In the genomic region with DNA sequence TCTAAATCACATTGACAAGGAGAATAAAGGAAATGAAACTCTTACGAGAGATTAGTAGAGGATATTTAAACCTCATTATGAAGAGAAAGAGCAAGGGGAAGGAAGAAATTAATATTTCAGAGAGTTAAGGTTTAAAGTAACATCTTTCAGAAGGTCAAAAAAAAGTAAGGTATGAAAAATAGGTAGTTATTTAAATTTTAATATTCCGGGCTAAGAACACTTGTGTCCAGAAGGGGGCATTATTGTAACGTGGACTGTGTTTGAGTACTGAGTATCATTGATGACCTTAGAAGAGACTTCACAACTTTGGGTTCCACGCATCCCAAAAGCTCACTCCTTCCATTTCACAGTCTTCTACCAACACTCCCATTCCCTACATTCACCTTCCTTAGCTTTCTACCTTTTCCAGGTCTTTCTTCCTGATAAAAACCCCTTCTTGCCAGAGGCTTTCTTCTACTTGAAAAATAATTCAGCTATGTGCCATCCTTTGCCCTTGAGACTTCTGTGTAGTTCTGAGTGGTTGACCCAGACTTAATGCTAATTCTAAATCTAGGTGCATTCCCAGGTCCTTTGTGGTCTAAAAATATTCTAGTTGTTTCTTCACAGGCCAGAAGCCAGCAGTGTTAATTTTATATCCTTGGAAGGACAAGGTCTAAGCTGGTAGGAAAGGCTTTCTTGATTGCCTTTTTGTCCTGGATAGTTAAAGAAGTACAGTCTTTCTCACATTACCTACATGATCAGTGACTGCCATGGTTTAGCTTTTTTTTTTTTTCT, we compare ENCODE assay signal across 8 cellular contexts. TPM values are rescaled to one million over a fixed set of nuclear protein-coding genes. Genes with fewer than 3 reads are reported as not detected.
DNase-seq lines count a peak whose midpoint lies in the region; ATAC-seq, FAIRE-seq and TF ChIP-seq lines count a peak whose summit lies in the region.

No MANE protein-coding gene starts in this region.

- POLR2A ChIA-PET in Caco-2 (lab: Charles Lee) = interaction anchor here (1.1 kb wide), 1 partner anchor 17 kb away, joined by 4 read pairs; a partner anchor contains a TSS
- POLR2A ChIA-PET in HEK293 (lab: Yijun Ruan, JAX) = interaction anchor here (0.6 to 1.6 kb wide), 3 partner anchors 201 to 399 kb away, joined by 3 to 7 read pairs (median 6); a partner anchor contains a TSS

- H3K4me3 ChIP-seq in Caco-2 (ENCODE audit: low read depth, low read length) (no peak overlapping the region), HEK293 (ENCODE audit: low read depth, low read length) (no peak overlapping the region), SJCRH30 (no peak overlapping the region), smooth muscle cell (no peak overlapping the region)

- FAIRE-seq in frontal cortex (lab: Jason Lieb, UNC) = peak; percentile 47

- H3K27me3 ChIP-seq in Caco-2 (replicated peaks; ENCODE audit: control insufficient read depth, insufficient read depth, low read length) = no peaks in the 10 kb centered on the region
- no peaks in the 10 kb centered on the region for H3K27me3 ChIP-seq in SJCRH30
- no peaks in the 10 kb centered on the region for H3K27me3 ChIP-seq in smooth muscle cell (ENCODE audit: low read depth)

- no peak overlapping the region for H2AFZ ChIP-seq in smooth muscle cell (ENCODE audit: low read depth)

- H3K4me1 ChIP-seq in Caco-2 = no peaks in the 10 kb centered on the region; the same call in 1 of the 2 replicates
- H3K4me1 ChIP-seq in HEK293 (ENCODE audit: control insufficient read depth, insufficient read depth, low read length) = peaks cover 5% of the 10 kb centered on the region
- peaks cover 4% of the 10 kb centered on the region for H3K4me1 ChIP-seq in SJCRH30
- H3K4me1 ChIP-seq in smooth muscle cell (ENCODE audit: low read depth) = no peaks in the 10 kb centered on the region

- H3K36me3 Mint-ChIP-seq in Caco-2 (ENCODE audit: insufficient read depth, unreplicated experiment) = no peaks in the 10 kb centered on the region

- H3K4me2 ChIP-seq in smooth muscle cell = no peak overlapping the region

- no peaks in the 10 kb centered on the region for H3K4me1 Mint-ChIP-seq in Caco-2 (ENCODE audit: low read depth, unreplicated experiment)

- intact Hi-C loops in Caco-2 (cut with micrococcal nuclease; ENCODE audit: unreplicated experiment) = loop anchor here (2.0 to 10.0 kb wide), 2 partner anchors 105 to 761 kb away; no protein-coding TSS in a partner anchor

- no peaks in the 10 kb centered on the region for H3F3A ChIP-seq in smooth muscle cell (ENCODE audit: low read depth)

- no TSS peak for BruUV-seq in Caco-2 (replicated peaks; lab: Mats Ljungman, UMichigan)

- H3K36me3 ChIP-seq in Caco-2 (ENCODE audit: control insufficient read depth, insufficient read depth, low read length) (peaks cover 1% of the 10 kb centered on the region; the same call in 1 of the 2 replicates), HEK293 (ENCODE audit: control insufficient read depth in 2 of 2, insufficient read depth in 1 of 2, low read length in 2 of 2) (peaks cover 0 to 4% of the 10 kb centered on the region in 2 experiments; a peak in 1 of 3 replicates), SJCRH30 (peaks cover 15% of the 10 kb centered on the region), smooth muscle cell (ENCODE audit: low read depth) (no peaks in the 10 kb centered on the region)

- peaks cover 90% of the 10 kb centered on the region for H3K79me2 ChIP-seq in smooth muscle cell (ENCODE audit: low read depth)

- peaks cover 90% of the 10 kb centered on the region for H4K20me1 ChIP-seq in smooth muscle cell (ENCODE audit: low read depth)

- no peak for ATAC-seq in HG02588 (IDR thresholded peaks at IDR 0.05; ENCODE audit: unreplicated experiment)
- ATAC-seq in HG03378 (IDR thresholded peaks at IDR 0.05; ENCODE audit: unreplicated experiment) = no peak

- WGBS in smooth muscle cell (ENCODE audit: low lambda C conversion rate) = 72% methylated on average over 4 of the region's 4 CpGs

- no peak overlapping the region for H3K9ac ChIP-seq in smooth muscle cell (ENCODE audit: low read depth)

- CTCF ChIA-PET in Caco-2 (lab: Charles Lee) = interaction anchor here (0.6 to 1.4 kb wide), 9 partner anchors 16 to 758 kb away, joined by 3 to 6 read pairs (median 4); a partner anchor contains a TSS
- CTCF ChIA-PET in HEK293 (lab: Yijun Ruan, JAX) = interaction anchor here (0.5 to 7.9 kb wide), 37 partner anchors 8 to 817 kb away, joined by 3 to 98 read pairs (median 4); a partner anchor contains a TSS

- no peak overlapping the region for H3K27ac Mint-ChIP-seq in Caco-2 (ENCODE audit: unreplicated experiment)

- TF ChIP-seq CTCF in Caco-2 (IDR thresholded peaks at IDR 0.05; ENCODE audit: insufficient read depth in 1 of 2, low read depth in 1 of 2, low read length in 1 of 2, severe bottlenecking in 1 of 2, unreplicated experiment in 1 of 2) (peak; percentile 38 to 46), HEK293 (tag by site-specific recombination; IDR thresholded peaks at IDR 0.05) (0 out of 2 replicates have a peak, but pooled peaks have one; percentile 27), smooth muscle cell (IDR thresholded peaks at IDR 0.05; ENCODE audit: borderline replicate concordance, insufficient read depth, poor library complexity, severe bottlenecking) (peak; percentile 57)

- no peaks in the 10 kb centered on the region for H3K27me3 Mint-ChIP-seq in Caco-2 (ENCODE audit: insufficient read depth, unreplicated experiment)

- H3K9me3 ChIP-seq in Caco-2 (no peaks in the 10 kb centered on the region), HEK293 (ENCODE audit: control insufficient read depth, insufficient read depth, low read depth, low read length) (no peaks in the 10 kb centered on the region), SJCRH30 (replicated peaks) (no peaks in the 10 kb centered on the region), smooth muscle cell (replicated peaks; ENCODE audit: low read depth) (no peaks in the 10 kb centered on the region)

- H3K27ac ChIP-seq in HEK293 (ENCODE audit: extremely low read depth, low read depth, low read length) (no peak overlapping the region), SJCRH30 (no peak overlapping the region), smooth muscle cell (ENCODE audit: low read depth) (peak overlapping the region; percentile 43)

- peak in 1 of 2 experiments; percentile 26 for DNase-seq in Caco-2
- DNase-seq in SJCRH30 = peak; percentile 12 to 60
- DNase-seq in frontal cortex (ENCODE audit: low spot score in 2 of 2) = no peak
- no peak for DNase-seq in smooth muscle cell (lab: John Stamatoyannopoulos, UW; ENCODE audit: unreplicated experiment)
- no peak for DNase-seq in globus pallidus (ENCODE audit: low spot score)

- H3K9me3 Mint-ChIP-seq in Caco-2 (ENCODE audit: unreplicated experiment) = no peaks in the 10 kb centered on the region

- no peak overlapping the region for H3K4me3 Mint-ChIP-seq in Caco-2 (ENCODE audit: unreplicated experiment)

TF ChIP-seq in HEK293, 187 proteins besides CTCF, POLR2A, EP300 and RAD21:
- TF ChIP-seq ZNF654 (tag by site-specific recombination; IDR thresholded peaks at IDR 0.05; ENCODE audit: low read depth) (peak; percentile 69), ZNF660 (tag by site-specific recombination; IDR thresholded peaks at IDR 0.05) (peak; percentile 98), ZBTB21 (tag by site-specific recombination; IDR thresholded peaks at IDR 0.05) (no peak)

RNA-seq across cellular contexts. Expression of a gene that starts 16.5 kb away (rescaled TPM):
- 62.9 and 69.6 TPM in 2 replicates for total RNA-seq in Caco-2 (2022)
- 92.6 and 107 TPM in 2 replicates for total RNA-seq in SJCRH30 (2014; rRNA removed; shearing (Covaris generic))
- total RNA-seq in frontal cortex = 280 TPM
- total RNA-seq in smooth muscle cell = 205 and 236 TPM in 2 replicates
- 66.1 and 75.4 TPM in 2 replicates for polyA plus RNA-seq in smooth muscle cell

Comparison
In these comparisons a context has a peak if more than half of its experiments do, and no peak if none do; other contexts are left out.
1. DNase-seq: peak in SJCRH30 (2 of 2); none in frontal cortex (0 of 2), smooth muscle cell (single experiment) and globus pallidus (single experiment).
2. Peak in every context shown above with its lines, with median percentiles within 50 percentile points of each other: CTCF ChIP-seq.